ENCODE assay signal across 1 cellular context in genomic region chr2:149064365-149064841, GRCh38.
TF ChIP-seq lines count a peak whose summit lies in the region.

No MANE protein-coding gene starts in this region.

TF ChIP-seq in HEK293, 187 proteins besides CTCF, POLR2A, EP300 and RAD21 (continued from another document):
- TF ChIP-seq ZNF843 (tag by site-specific recombination; IDR thresholded peaks at IDR 0.05): peak; percentile 97
- no peak for TF ChIP-seq INSM2 (tag by site-specific recombination; IDR thresholded peaks at IDR 0.05)
- TF ChIP-seq ATF2 (tag by site-specific recombination; IDR thresholded peaks at IDR 0.05; ENCODE audit: low read depth): peak; percentile 70; the same call in 1 of the 2 replicates
- TF ChIP-seq MYNN (tag by site-specific recombination; IDR thresholded peaks at IDR 0.05; ENCODE audit: borderline replicate concordance): no peak
- TF ChIP-seq ZNF791 (tag by site-specific recombination; IDR thresholded peaks at IDR 0.05): no peak
